In genomic region chr10:43689955-43690771, GRCh38 we compare ENCODE assay signal across 8 cellular contexts. TPM values are rescaled to one million over a fixed set of nuclear protein-coding genes. Genes with fewer than 3 reads are reported as not detected.
DNase-seq lines count a peak whose midpoint lies in the region; ATAC-seq and TF ChIP-seq lines count a peak whose summit lies in the region.

No MANE protein-coding gene starts in this region.

- H3K27me3 Mint-ChIP-seq in T-helper 1 cell treated with Interleukin-12 subunit alpha and Interleukin-12 subunit beta and Interleukin-4 antibody, amounts not matched to agents 30 μg/mL and 1 μg/mL, for 36 hours (ENCODE audit: low read depth): peaks cover 41% of the 10 kb centered on the region
- peaks cover 72% of the 10 kb centered on the region for H3K27me3 Mint-ChIP-seq in progenitor cell of endocrine pancreas

- peak overlapping the region; percentile 66 for H3K23ac ChIP-seq in IMR-90 (ENCODE audit: low read depth, low read length)

- H2AFZ ChIP-seq in IMR-90 (replicated peaks; ENCODE audit: low read length, poor library complexity): peak overlapping the region; percentile 92

- WGBS in IMR-90 (ENCODE audit: extremely low coverage in 2 of 2, insufficient read length in 1 of 2), 2 experiments: 2% methylated on average over 26 of the region's 65 CpGs; no CpG with 5 or more reads in 1 of the 2 experiments
- WGBS in upper lobe of left lung, 2 donors: 1% methylated on average over 28 to 56 of the region's 65 CpGs

- no TSS peak for BruUV-seq in IMR-90 (replicated peaks; lab: Mats Ljungman, UMichigan)

- TF ChIP-seq RAD21 in IMR-90 (IDR thresholded peaks at IDR 0.05; ENCODE audit: low read length): peak; percentile 87

- H4K91ac ChIP-seq in IMR-90 (ENCODE audit: insufficient read depth, low read depth, low read length): peak overlapping the region; percentile 86

- H2AK9ac ChIP-seq in IMR-90 (replicated peaks; ENCODE audit: low read depth, low read length, poor library complexity): peak overlapping the region; percentile 70

- H3K4me2 ChIP-seq in IMR-90 (ENCODE audit: low read depth, low read length): peak overlapping the region; percentile 89

- peak overlapping the region; percentile 88 for H3K9ac ChIP-seq in IMR-90 (ENCODE audit: low read depth, low read length)

- DNase-seq in DMS79 treated with DMSO at 0.1 percent for 48 hours (lab: John Stamatoyannopoulos, UW) (peak; percentile 20), IMR-90 (peak; percentile 72), amniotic epithelial cell (ENCODE audit: low read depth) (peak; percentile 68), left cardiac atrium (peak; percentile 89), progenitor cell of endocrine pancreas (ENCODE audit: low spot score, unreplicated experiment) (peak; percentile 82), upper lobe of left lung (peak; percentile 75 to 99)

- H2BK15ac ChIP-seq in IMR-90 (ENCODE audit: low read depth, low read length): peak overlapping the region; percentile 45; the same call in 2 of the 3 replicates

- TF ChIP-seq CTCF in IMR-90 (conservative IDR thresholded peaks at IDR 0.05; ENCODE audit: low read depth, low read length) (peak; percentile 88), progenitor cell of endocrine pancreas (IDR thresholded peaks at IDR 0.05; ENCODE audit: unreplicated experiment) (peak; percentile 98), upper lobe of left lung (IDR thresholded peaks at IDR 0.05) (peak; percentile 91 to 98 (median 95))

- intact Hi-C loops in IMR-90 (cut with micrococcal nuclease) (loop anchor here (1.0 to 10.0 kb wide), 8 partner anchors 117 to 1172 kb away; no protein-coding TSS in a partner anchor), left cardiac atrium (cut with DNase I) (loop anchor here (2.0 to 10.0 kb wide), 6 partner anchors 175 to 697 kb away; partner anchors contain the start of gene CXCL12 (in 1 of the 2))

- H4K5ac ChIP-seq in IMR-90 (ENCODE audit: low read depth, low read length): peak overlapping the region; percentile 65

- H3K4me1 Mint-ChIP-seq in T-helper 1 cell treated with Interleukin-12 subunit alpha and Interleukin-12 subunit beta and Interleukin-4 antibody, amounts not matched to agents 30 μg/mL and 1 μg/mL, for 36 hours (ENCODE audit: low read depth): peaks cover 3% of the 10 kb centered on the region
- H3K4me1 Mint-ChIP-seq in progenitor cell of endocrine pancreas (ENCODE audit: low read depth): peaks cover 1% of the 10 kb centered on the region

- peak overlapping the region; percentile 78 for H2BK5ac ChIP-seq in IMR-90 (ENCODE audit: low read depth, low read length, poor library complexity, severe bottlenecking)

- H3K9me3 Mint-ChIP-seq in T-helper 1 cell treated with Interleukin-12 subunit alpha and Interleukin-12 subunit beta and Interleukin-4 antibody, amounts not matched to agents 30 μg/mL and 1 μg/mL, for 36 hours: no peaks in the 10 kb centered on the region
- H3K9me3 Mint-ChIP-seq in progenitor cell of endocrine pancreas (ENCODE audit: low read depth): no peaks in the 10 kb centered on the region

- peak overlapping the region; percentile 60 for H3K14ac ChIP-seq in IMR-90 (replicated peaks; ENCODE audit: low read depth, low read length)

- peak overlapping the region; percentile 74 for H3K18ac ChIP-seq in IMR-90 (ENCODE audit: low read depth, low read length)

- H3K79me1 ChIP-seq in IMR-90 (ENCODE audit: low read depth in 1 of 2, low read length in 2 of 2): no peaks in the 10 kb centered on the region

- H2BK20ac ChIP-seq in IMR-90 (ENCODE audit: low read depth, low read length): peak overlapping the region; percentile 68

- no peaks in the 10 kb centered on the region for H4K20me1 ChIP-seq in IMR-90 (ENCODE audit: insufficient read depth, low read length)

- peak overlapping the region; percentile 79 for H3K4me3 Mint-ChIP-seq in T-helper 1 cell treated with Interleukin-12 subunit alpha and Interleukin-12 subunit beta and Interleukin-4 antibody, amounts not matched to agents 30 μg/mL and 1 μg/mL, for 36 hours
- peak overlapping the region; percentile 83 for H3K4me3 Mint-ChIP-seq in progenitor cell of endocrine pancreas (ENCODE audit: low read depth)

- peak overlapping the region; percentile 76 for H3K27ac ChIP-seq in IMR-90 (ENCODE audit: insufficient read depth, low read length)
- peak overlapping the region; percentile 74 to 86 (median 80) for H3K27ac ChIP-seq in upper lobe of left lung

- peak overlapping the region; percentile 32; the same call in 1 of the 2 replicates for H2AK5ac ChIP-seq in IMR-90 (ENCODE audit: low read depth, low read length)

- H3K36me3 ChIP-seq in IMR-90 (ENCODE audit: control insufficient read depth, insufficient read depth, low read length) (no peaks in the 10 kb centered on the region), upper lobe of left lung (no peaks in the 10 kb centered on the region)

- no peaks in the 10 kb centered on the region for H3K9me1 ChIP-seq in IMR-90 (ENCODE audit: insufficient read depth, low read length)

- H3K9me3 ChIP-seq in IMR-90 (ENCODE audit: control insufficient read depth, insufficient read depth, low read length): no peaks in the 10 kb centered on the region
- no peaks in the 10 kb centered on the region for H3K9me3 ChIP-seq in upper lobe of left lung

- H3K27me3 ChIP-seq in IMR-90 (ENCODE audit: control insufficient read depth, insufficient read depth, low read length) (no peaks in the 10 kb centered on the region), upper lobe of left lung (no peaks in the 10 kb centered on the region)

- peak; percentile 42; the same call in 1 of the 2 replicates for TF ChIP-seq POLR2A in IMR-90 (IDR thresholded peaks at IDR 0.05; ENCODE audit: low read depth, low read length)
- peak in 1 of 4 donors; percentile 61 for TF ChIP-seq POLR2A in upper lobe of left lung (IDR thresholded peaks at IDR 0.05)

- peak overlapping the region; percentile 5 for H3K27ac Mint-ChIP-seq in T-helper 1 cell treated with Interleukin-12 subunit alpha and Interleukin-12 subunit beta and Interleukin-4 antibody, amounts not matched to agents 30 μg/mL and 1 μg/mL, for 36 hours
- H3K27ac Mint-ChIP-seq in progenitor cell of endocrine pancreas: peak overlapping the region; percentile 71

- dilution Hi-C loops in IMR-90 (cut with HindIII; ENCODE audit: low sequenced_read_pairs, unreplicated experiment): no loop called here

- no peak for TF ChIP-seq EP300 in upper lobe of left lung (IDR thresholded peaks at IDR 0.05)

- peak overlapping the region; percentile 62 to 85 for H4K8ac ChIP-seq in IMR-90 (ENCODE audit: low read depth in 2 of 2, low read length in 2 of 2)

- H3K36me3 Mint-ChIP-seq in T-helper 1 cell treated with Interleukin-12 subunit alpha and Interleukin-12 subunit beta and Interleukin-4 antibody, amounts not matched to agents 30 μg/mL and 1 μg/mL, for 36 hours (ENCODE audit: low read depth): no peaks in the 10 kb centered on the region
- H3K36me3 Mint-ChIP-seq in progenitor cell of endocrine pancreas (ENCODE audit: insufficient read depth): no peaks in the 10 kb centered on the region

- H2BK120ac ChIP-seq in IMR-90 (ENCODE audit: low read depth, low read length): peak overlapping the region; percentile 97

- peak overlapping the region; percentile 86 for H3K4ac ChIP-seq in IMR-90 (ENCODE audit: low read depth, low read length)

- CTCF ChIA-PET in IMR-90 (lab: Yijun Ruan, JAX): interaction anchor here (0.5 to 2.3 kb wide), 13 partner anchors 8 to 697 kb away, joined by 3 to 11 read pairs (median 3); no protein-coding TSS in a partner anchor

- POLR2A ChIA-PET in IMR-90 (lab: Charles Lee; ENCODE audit: unreplicated experiment): no interaction called here

- in situ Hi-C loops in IMR-90 (cut with MboI; ENCODE audit: low sequenced_read_pairs): loop anchor here (5.0 kb wide), 1 partner anchor 617 kb away; no protein-coding TSS in a partner anchor

- H3K4me3 ChIP-seq in IMR-90 (ENCODE audit: insufficient read depth, low read depth, low read length): peak overlapping the region; percentile 61
- H3K4me3 ChIP-seq in upper lobe of left lung: peak overlapping the region; percentile 44 to 60 (median 49)

- H3K56ac ChIP-seq in IMR-90 (ENCODE audit: extremely low read depth, insufficient read depth, low read length): no peak overlapping the region

- peaks cover 8% of the 10 kb centered on the region; the same call in 1 of the 2 replicates for H3K4me1 ChIP-seq in IMR-90 (ENCODE audit: control insufficient read depth, insufficient read depth, low read length)
- peaks cover 13 to 35% (median 20%) of the 10 kb centered on the region in 4 donors for H3K4me1 ChIP-seq in upper lobe of left lung

- ATAC-seq in GM21576 (IDR thresholded peaks at IDR 0.05; ENCODE audit: unreplicated experiment): peak; percentile 97
- ATAC-seq in IMR-90 (ENCODE audit: low read depth): peak; percentile 98
- ATAC-seq in left cardiac atrium: peak; percentile 98 to 99
- ATAC-seq in upper lobe of left lung (ENCODE audit: low FRiP score in 2 of 2): peak; percentile 96 to 97

TF ChIP-seq in IMR-90, 13 proteins besides CTCF, POLR2A, EP300 and RAD21 (continues in another document):
- TF ChIP-seq RFX5 (IDR thresholded peaks at IDR 0.05; ENCODE audit: low read depth, low read length) (no peak), CEBPB (IDR thresholded peaks at IDR 0.05; ENCODE audit: low read depth, low read length) (no peak), FOS (IDR thresholded peaks at IDR 0.05; ENCODE audit: low read depth, low read length) (no peak), RCOR1 (IDR thresholded peaks at IDR 0.05; ENCODE audit: insufficient replicate concordance, low read length) (no peak), USF2 (IDR thresholded peaks at IDR 0.05; ENCODE audit: low read depth, low read length) (no peak), NFE2L2 (IDR thresholded peaks at IDR 0.05; ENCODE audit: low read depth, low read length) (no peak), CHD1 (IDR thresholded peaks at IDR 0.05; ENCODE audit: low read depth, low read length) (no peak), MAZ (IDR thresholded peaks at IDR 0.05; ENCODE audit: borderline replicate concordance, low read depth, low read length) (0 out of 2 replicates have a peak, but pooled peaks have one; percentile 34), MAFK (IDR thresholded peaks at IDR 0.05; ENCODE audit: low read depth, low read length) (no peak), BHLHE40 (IDR thresholded peaks at IDR 0.05; ENCODE audit: low read depth, low read length) (no peak)

RNA-seq across cellular contexts. Expression of gene ZNF32, which starts 41.5 kb away (rescaled TPM):
- 21.4 and 31.2 TPM in 2 replicates for total RNA-seq in IMR-90 (2012; rRNA removed)
- 26.4 and 30.1 TPM in 2 replicates for polyA plus RNA-seq in IMR-90 (2012; rRNA removed)
- 9.1 and 20.2 TPM in 2 replicates for polyA plus RNA-seq in IMR-90 (2012; cell fraction: cytosol; rRNA removed)
- polyA plus RNA-seq in IMR-90 (2012; cell fraction: nucleus; rRNA removed; ENCODE audit: low replicate concordance): 5.8 and 34.8 TPM in 2 replicates
- total RNA-seq in left cardiac atrium: 10 to 100 TPM; 41.3 to 41.6 TPM
- 52.0 and 57.6 TPM in 2 replicates for total RNA-seq in progenitor cell of endocrine pancreas
- 10 to 100 TPM; 16.8 to 36.8 (median 26.8) TPM for total RNA-seq in upper lobe of left lung

Comparison
In these comparisons a context has a peak if more than half of its experiments do, and no peak if none do; other contexts are left out.
1. Peak in every context shown above with its lines: DNase-seq, ATAC-seq, H3K4me3 ChIP-seq and H3K27ac ChIP-seq.
2. DNase-seq: peak in every context shown above with its lines; median percentile 89 in left cardiac atrium; 87 in upper lobe of left lung; 82 in progenitor cell of endocrine pancreas; 72 in IMR-90; 68 in amniotic epithelial cell; 20 in DMS79 treated with DMSO at 0.1 percent for 48 hours.